16 cellular contexts compared by ENCODE assay signal in the genomic region with DNA sequence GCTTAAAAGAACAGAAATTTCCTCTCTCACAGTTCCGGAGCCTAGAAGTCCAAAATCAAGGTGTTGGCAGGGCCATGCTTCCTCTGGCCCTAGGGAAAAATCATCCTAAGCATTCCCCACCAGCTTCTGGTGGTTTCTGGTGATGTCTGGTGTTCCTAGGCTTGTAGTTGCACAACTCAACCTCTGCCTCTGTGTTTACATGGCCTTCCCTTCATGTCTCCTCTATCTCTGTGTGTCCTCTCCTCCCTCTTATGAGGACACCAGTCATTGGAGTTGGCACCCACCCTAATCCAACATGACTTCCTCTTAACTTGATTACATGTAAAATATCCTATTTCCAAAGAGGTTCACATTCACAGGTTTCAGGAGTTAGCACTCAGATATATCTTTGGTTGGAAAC.
"Had no signal": no experiment of that assay in that cellular context is flagged by ENCODE, and none has a peak within 500 bp of the region (broad histone marks: within the 10 kb centered on the region; RNA-seq: fewer than 3 reads in every experiment).

No MANE protein-coding gene starts in this region.

- H3K27ac Mint-ChIP-seq: naive thymus-derived CD8-positive, alpha-beta T cell; type B pancreatic cell had no signal

- H3K4me3 ChIP-seq: dorsolateral prefrontal cortex, heart left ventricle, mucosa of descending colon, right atrium auricular region, thyroid gland had no signal

- H3K27me3 Mint-ChIP-seq: type B pancreatic cell had no signal

- H3K36me3 ChIP-seq: heart left ventricle, neutrophil, right atrium auricular region, thyroid gland had no signal

- ATAC-seq: esophagus mucosa; heart left ventricle; left colon; mucosa of descending colon; naive thymus-derived CD8-positive, alpha-beta T cell had no signal

- H3K4me1 ChIP-seq: right atrium auricular region had no signal

- DNase-seq: cortex of kidney; dorsolateral prefrontal cortex; effector CD8-positive, alpha-beta T cell; heart left ventricle; hippocampal formation; left colon; mucosa of descending colon; naive thymus-derived CD8-positive, alpha-beta T cell; small intestine; stimulated activated CD4-positive, alpha-beta T cell treated with anti-CD3 and anti-CD28 coated beads, Interleukin-12 subunit alpha, Interleukin-12 subunit beta, amount 100 ng/mL, for 4 hours; stimulated activated naive CD4-positive, alpha-beta T cell treated with Interleukin-2 at 50 U/mL for 16 hours; thyroid gland had no signal

- H3K9me3 ChIP-seq: mucosa of descending colon, neutrophil, right atrium auricular region, thyroid gland had no signal

- H3K27me3 ChIP-seq: dorsolateral prefrontal cortex, heart left ventricle, right atrium auricular region, thyroid gland had no signal

- H3K27ac ChIP-seq: heart left ventricle, neutrophil, right atrium auricular region had no signal

- H3K4me3 Mint-ChIP-seq: naive thymus-derived CD8-positive, alpha-beta T cell; type B pancreatic cell had no signal
